ENCODE assay signal across 19 cellular contexts in the genomic region with DNA sequence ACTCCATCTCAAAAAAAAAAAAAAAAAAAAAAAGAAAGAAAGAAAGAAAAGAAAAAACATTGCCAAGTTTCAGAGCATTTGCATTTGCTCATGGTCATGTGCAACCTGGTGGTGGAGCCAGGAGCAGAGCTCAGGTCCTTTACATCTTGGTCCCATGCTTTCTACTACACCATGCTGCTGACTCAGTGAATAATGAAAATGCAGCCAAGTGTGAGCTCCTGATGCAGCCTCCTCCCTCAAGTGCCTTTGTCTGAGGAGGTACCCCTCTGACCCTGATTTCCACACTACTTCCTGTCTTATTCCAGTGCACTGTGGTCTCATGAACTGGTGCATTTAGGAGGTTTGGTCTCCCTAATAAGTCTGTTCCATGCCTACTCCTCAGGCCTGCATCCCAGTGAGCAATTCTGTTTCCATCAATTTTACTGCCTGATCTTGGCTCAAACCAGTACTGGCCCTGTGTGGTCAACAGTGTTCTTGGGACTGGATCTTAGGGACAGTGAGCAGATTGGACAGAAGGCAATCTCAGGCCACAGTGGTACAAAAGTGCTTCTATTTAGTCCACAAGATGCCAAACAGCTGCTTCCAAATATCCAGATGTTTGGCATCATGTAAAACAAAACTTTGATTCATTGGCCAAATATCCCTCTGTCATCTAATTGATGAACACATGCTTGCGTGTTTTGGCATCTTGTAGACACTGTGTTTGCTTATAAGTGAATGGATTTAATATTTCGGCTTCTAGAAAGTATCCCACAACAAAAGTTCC. TPM values are rescaled to one million over a fixed set of nuclear protein-coding genes. Genes with fewer than 3 reads are reported as not detected.
A peak's percentile ranks its signal among the peaks of the same experiment; 100 is the strongest.
DNase-seq lines count a peak whose midpoint lies in the region; ATAC-seq and TF ChIP-seq lines count a peak whose summit lies in the region.
"Had no signal": no experiment of that assay in that cellular context is flagged by ENCODE, and none has a peak within 500 bp of the region (broad histone marks: within the 10 kb centered on the region; RNA-seq: fewer than 3 reads in every experiment).

No MANE protein-coding gene starts in this region.

- ATAC-seq in left cardiac atrium = peak; percentile 79 to 86
- no peak for ATAC-seq in GM19035 (IDR thresholded peaks at IDR 0.05; ENCODE audit: unreplicated experiment)

- H3K27me3 Mint-ChIP-seq in neural crest cell (ENCODE audit: low read depth) = no peaks in the 10 kb centered on the region
- peaks cover 27% of the 10 kb centered on the region for H3K27me3 Mint-ChIP-seq in Calu3 (ENCODE audit: unreplicated experiment)

- DNase-seq in AG10803 (ENCODE audit: low read depth) (peak; percentile 25), cerebellar cortex (ENCODE audit: low spot score) (peak; percentile 39), left cardiac atrium (no peak), neural crest cell (ENCODE audit: low read depth, low spot score) (no peak), ecto neural progenitor cell (ENCODE audit: low spot score) (no peak), Calu3 (no peak), amniotic stem cell (lab: John Stamatoyannopoulos, UW) (no peak)
- DNase-seq: ACHN; activated CD4-positive, alpha-beta T cell treated with anti-CD3 and anti-CD28 coated beads, Interleukin-2, amount 50 U/mL, for 1 hour; activated naive CD8-positive, alpha-beta T cell treated with anti-CD3 and anti-CD28 coated beads, Interleukin-2, amount 10 ng/mL, durations not matched to agents 7 days and 5 days; activated T-cell treated with anti-CD3 and anti-CD28 coated beads, Interleukin-2, amount 50 U/mL, for 48 hours; H9; NCI-H187 treated with DMSO at 0.1 percent for 48 hours; NCI-H524; stimulated activated CD4-positive, alpha-beta T cell treated with anti-CD3 and anti-CD28 coated beads, Interleukin-4, amount 100 ng/mL, for 4 hours; transverse colon had no signal

- intact Hi-C loops in left cardiac atrium (cut with DNase I) = no loop called here
- intact Hi-C loops in Calu3 (cut with micrococcal nuclease; ENCODE audit: unreplicated experiment) = no loop called here

- TF ChIP-seq CTCF in AG10803 (conservative IDR thresholded peaks at IDR 0.05; ENCODE audit: low read length) = no peak
- TF ChIP-seq CTCF in neural crest cell (conservative IDR thresholded peaks at IDR 0.05) = no peak
- TF ChIP-seq CTCF in Calu3 (IDR thresholded peaks at IDR 0.05; ENCODE audit: unreplicated experiment) = no peak

- peaks cover 64% of the 10 kb centered on the region for H3K4me1 Mint-ChIP-seq in neural crest cell
- H3K4me1 Mint-ChIP-seq in Calu3 (ENCODE audit: low read depth, unreplicated experiment) = no peaks in the 10 kb centered on the region
- H3K4me1 Mint-ChIP-seq: central memory CD8-positive, alpha-beta T cell had no signal

- CTCF ChIA-PET in Calu3 (lab: Charles Lee) = no interaction called here

- peak overlapping the region; percentile 67 for H3K27ac Mint-ChIP-seq in neural crest cell (ENCODE audit: unreplicated experiment)
- no peak overlapping the region for H3K27ac Mint-ChIP-seq in Calu3 (ENCODE audit: unreplicated experiment)
- H3K27ac Mint-ChIP-seq: activated naive CD8-positive, alpha-beta T cell treated with anti-CD3 and anti-CD28 coated beads, Interleukin-2, amount 10 ng/mL, durations not matched to agents 7 days and 5 days had no signal

- BruUV-seq in Calu3 (replicated peaks; lab: Mats Ljungman, UMichigan) = no TSS peak

- H3K36me3 Mint-ChIP-seq in neural crest cell (ENCODE audit: low read depth) (peaks cover 3% of the 10 kb centered on the region), Calu3 (ENCODE audit: insufficient read depth, unreplicated experiment) (no peaks in the 10 kb centered on the region)
- H3K36me3 Mint-ChIP-seq: activated naive CD8-positive, alpha-beta T cell treated with anti-CD3 and anti-CD28 coated beads, Interleukin-2, amount 10 ng/mL, durations not matched to agents 7 days and 5 days had no signal

- no peak overlapping the region for H3K4me3 ChIP-seq in AG10803 (ENCODE audit: low read length)
- H3K4me3 ChIP-seq: lung, transverse colon had no signal

- H3K4me3 Mint-ChIP-seq in neural crest cell = peak overlapping the region; percentile 45
- H3K4me3 Mint-ChIP-seq in Calu3 (ENCODE audit: low read depth, unreplicated experiment) = no peak overlapping the region
- H3K4me3 Mint-ChIP-seq: activated naive CD8-positive, alpha-beta T cell treated with anti-CD3 and anti-CD28 coated beads, Interleukin-2, amount 10 ng/mL, durations not matched to agents 7 days and 5 days; central memory CD8-positive, alpha-beta T cell; H9 had no signal

- H3K9me3 Mint-ChIP-seq in neural crest cell = peaks cover 7% of the 10 kb centered on the region
- H3K9me3 Mint-ChIP-seq in Calu3 (ENCODE audit: low read depth, unreplicated experiment) = no peaks in the 10 kb centered on the region
- H3K9me3 Mint-ChIP-seq: central memory CD8-positive, alpha-beta T cell had no signal

RNA-seq across cellular contexts. Expression of gene LRCH1, which starts 28.8 kb away (rescaled TPM):
- total RNA-seq in left cardiac atrium = 10 to 100 TPM; 10.8 to 13.7 TPM
- 15.4 and 15.8 TPM in 2 replicates for total RNA-seq in neural crest cell
- 11.4 and 11.7 TPM in 2 replicates for total RNA-seq in Calu3 (2022)

Comparison
In these comparisons a context has a peak if more than half of its experiments do, and no peak if none do; other contexts are left out.
1. DNase-seq: peak in AG10803 (single experiment) and cerebellar cortex (single experiment); none in left cardiac atrium (single experiment), neural crest cell (single experiment), ecto neural progenitor cell (single experiment), Calu3 (single experiment) and amniotic stem cell (single experiment).